In genomic region chr20:44969320-44969879, GRCh38 we compare ENCODE assay signal across 10 cellular contexts. TPM values are rescaled to one million over a fixed set of nuclear protein-coding genes. Genes with fewer than 3 reads are reported as not detected.
DNase-seq lines count a peak whose midpoint lies in the region; ATAC-seq and TF ChIP-seq lines count a peak whose summit lies in the region.
"Had no signal": no experiment of that assay in that cellular context is flagged by ENCODE, and none has a peak within 500 bp of the region (broad histone marks: within the 10 kb centered on the region; RNA-seq: fewer than 3 reads in every experiment).

No MANE protein-coding gene starts in this region.

- H3K9ac ChIP-seq in endodermal cell (ENCODE audit: extremely low read depth, low read length, poor library complexity, severe bottlenecking): no peak overlapping the region

- H3K9me3 Mint-ChIP-seq in activated CD4-positive, alpha-beta T cell treated with anti-CD3 and anti-CD28 coated beads, Interleukin-2, amount 10 ng/mL, durations not matched to agents 7 days and 5 days: no peaks in the 10 kb centered on the region
- H3K9me3 Mint-ChIP-seq in endodermal cell: no peaks in the 10 kb centered on the region

- H3K9me3 ChIP-seq in endodermal cell (ENCODE audit: control insufficient read depth, low read length): no peaks in the 10 kb centered on the region
- H3K9me3 ChIP-seq: SJSA1 had no signal

- no peak for TF ChIP-seq CTCF in endodermal cell (conservative IDR thresholded peaks at IDR 0.05)

- H3K4me3 Mint-ChIP-seq in activated CD4-positive, alpha-beta T cell treated with anti-CD3 and anti-CD28 coated beads, Interleukin-2, amount 10 ng/mL, durations not matched to agents 7 days and 5 days: peak overlapping the region; percentile 94
- H3K4me3 Mint-ChIP-seq in endodermal cell: no peak overlapping the region

- CTCF ChIA-PET in activated CD4-positive, alpha-beta T cell treated with anti-CD3 and anti-CD28 coated beads, Interleukin-2, amount 10 ng/mL, durations not matched to agents 7 days and 5 days (lab: Charles Lee): no interaction called here

- H3K4me3 ChIP-seq in endodermal cell (ENCODE audit: low read length): no peak overlapping the region
- H3K4me3 ChIP-seq: SJSA1 had no signal

- H3K36me3 Mint-ChIP-seq in activated CD4-positive, alpha-beta T cell treated with anti-CD3 and anti-CD28 coated beads, Interleukin-2, amount 10 ng/mL, durations not matched to agents 7 days and 5 days (ENCODE audit: low read depth): peaks cover 64% of the 10 kb centered on the region
- H3K36me3 Mint-ChIP-seq in endodermal cell (ENCODE audit: low read depth): peaks cover 16% of the 10 kb centered on the region

- 93 to 96% methylated on average over 2 to 3 of the region's 3 CpGs for WGBS in endodermal cell (ENCODE audit: insufficient coverage in 1 of 2, insufficient read length in 1 of 2), 2 experiments

- POLR2A ChIA-PET in activated CD4-positive, alpha-beta T cell treated with anti-CD3 and anti-CD28 coated beads, Interleukin-2, amount 10 ng/mL, durations not matched to agents 7 days and 5 days (lab: Charles Lee): no interaction called here

- H3K27ac Mint-ChIP-seq in activated CD4-positive, alpha-beta T cell treated with anti-CD3 and anti-CD28 coated beads, Interleukin-2, amount 10 ng/mL, durations not matched to agents 7 days and 5 days: peak overlapping the region; percentile 96
- H3K27ac Mint-ChIP-seq in endodermal cell: no peak overlapping the region

- ATAC-seq in HG03159 (IDR thresholded peaks at IDR 0.05; ENCODE audit: unreplicated experiment) (no peak), HG03025 (IDR thresholded peaks at IDR 0.05; ENCODE audit: low FRiP score, unreplicated experiment) (no peak)

- peaks cover under 1% of the 10 kb centered on the region for H3K27me3 ChIP-seq in endodermal cell (ENCODE audit: control insufficient read depth, insufficient read depth, low read length, poor library complexity, severe bottlenecking)

- H3K4me1 Mint-ChIP-seq in activated CD4-positive, alpha-beta T cell treated with anti-CD3 and anti-CD28 coated beads, Interleukin-2, amount 10 ng/mL, durations not matched to agents 7 days and 5 days: peaks cover 53% of the 10 kb centered on the region
- H3K4me1 Mint-ChIP-seq in endodermal cell: peaks cover 39% of the 10 kb centered on the region

- peaks cover 16% of the 10 kb centered on the region for H3K36me3 ChIP-seq in endodermal cell (ENCODE audit: control insufficient read depth, insufficient read depth, low read length)

- TF ChIP-seq POLR2A in erythroblast (IDR thresholded peaks at IDR 0.05; ENCODE audit: low read length): no peak

- H3K27ac ChIP-seq in endodermal cell (ENCODE audit: low read depth, low read length): no peak overlapping the region
- H3K27ac ChIP-seq: SJSA1 had no signal

- peaks cover 9% of the 10 kb centered on the region for H3K4me1 ChIP-seq in endodermal cell (ENCODE audit: control insufficient read depth, insufficient read depth, low read length)

- no peaks in the 10 kb centered on the region for H3K27me3 Mint-ChIP-seq in activated CD4-positive, alpha-beta T cell treated with anti-CD3 and anti-CD28 coated beads, Interleukin-2, amount 10 ng/mL, durations not matched to agents 7 days and 5 days
- H3K27me3 Mint-ChIP-seq in endodermal cell (ENCODE audit: insufficient read depth): peaks cover 2% of the 10 kb centered on the region

- DNase-seq in stimulated activated CD4-positive, alpha-beta T cell treated with anti-CD3 and anti-CD28 coated beads, Interleukin-4, amount 100 ng/mL, for 24 hours: peak; percentile 48
- no peak for DNase-seq in stimulated activated CD4-positive, alpha-beta T cell treated with anti-CD3 and anti-CD28 coated beads, Interleukin-4, amount 100 ng/mL, for 1 hour
- DNase-seq in activated CD4-positive, alpha-beta T cell treated with anti-CD3 and anti-CD28 coated beads, Interleukin-2, amount 10 ng/mL, durations not matched to agents 7 days and 5 days: no peak
- DNase-seq in erythroblast (lab: John Stamatoyannopoulos, UW) (peak; percentile 53 to 60), endodermal cell (no peak)
- no peak for DNase-seq in NK-92 treated with Interleukin-12 subunit alpha and Interleukin-12 subunit beta, amount 100 ng/mL, for 24 hours (lab: John Stamatoyannopoulos, UW)
- DNase-seq: NCI-H2171 had no signal

RNA-seq across cellular contexts. Expression of gene STK4, which starts 3.1 kb away (rescaled TPM):
- 100 to 1,000 TPM; 201 to 229 TPM for total RNA-seq in activated CD4-positive, alpha-beta T cell treated with anti-CD3 and anti-CD28 coated beads, Interleukin-2, amount 10 ng/mL, durations not matched to agents 7 days and 5 days
- 10 to 100 TPM; 29.2 to 33.1 TPM for total RNA-seq in endodermal cell
- polyA plus RNA-seq in endodermal cell (2013, experiment 1 of 2): 22.3 TPM
- polyA plus RNA-seq in endodermal cell (2013, experiment 2 of 2): 21.1 TPM

RNA-seq across cellular contexts. Expression of gene TOMM34, which starts 9.2 kb away (rescaled TPM):
- total RNA-seq in activated CD4-positive, alpha-beta T cell treated with anti-CD3 and anti-CD28 coated beads, Interleukin-2, amount 10 ng/mL, durations not matched to agents 7 days and 5 days: 10 to 100 TPM; 21.4 to 23.3 TPM
- total RNA-seq in endodermal cell: 10 to 100 TPM; 43.6 to 43.9 TPM
- polyA plus RNA-seq in endodermal cell (2013, experiment 1 of 2): 46.7 TPM
- 44.1 TPM for polyA plus RNA-seq in endodermal cell (2013, experiment 2 of 2)

RNA-seq across cellular contexts. Expression of gene PABPC1L, which starts 59.5 kb away (rescaled TPM):
- 10 to 100 TPM; 59.4 to 60.6 TPM for total RNA-seq in activated CD4-positive, alpha-beta T cell treated with anti-CD3 and anti-CD28 coated beads, Interleukin-2, amount 10 ng/mL, durations not matched to agents 7 days and 5 days
- 100 to 1,000 TPM; 129 to 142 TPM for total RNA-seq in endodermal cell
- 57.0 TPM for polyA plus RNA-seq in endodermal cell (2013, experiment 1 of 2)
- polyA plus RNA-seq in endodermal cell (2013, experiment 2 of 2): 41.6 TPM

Comparison
In these comparisons a context has a peak if more than half of its experiments do, and no peak if none do; other contexts are left out.
1. DNase-seq: peak in stimulated activated CD4-positive, alpha-beta T cell treated with anti-CD3 and anti-CD28 coated beads, Interleukin-4, amount 100 ng/mL, for 24 hours (single experiment) and erythroblast (2 of 2); none in stimulated activated CD4-positive, alpha-beta T cell treated with anti-CD3 and anti-CD28 coated beads, Interleukin-4, amount 100 ng/mL, for 1 hour (single experiment), activated CD4-positive, alpha-beta T cell treated with anti-CD3 and anti-CD28 coated beads, Interleukin-2, amount 10 ng/mL, durations not matched to agents 7 days and 5 days (single experiment), endodermal cell (single experiment) and NK-92 treated with Interleukin-12 subunit alpha and Interleukin-12 subunit beta, amount 100 ng/mL, for 24 hours (single experiment).
2. RNA of gene STK4, which starts 3.1 kb away (total RNA-seq): 201 to 229 TPM in activated CD4-positive, alpha-beta T cell treated with anti-CD3 and anti-CD28 coated beads, Interleukin-2, amount 10 ng/mL, durations not matched to agents 7 days and 5 days; 29.2 to 33.1 TPM in endodermal cell; every median in the first group is over 4 times any median in the second.